Comparison of ENCODE assay signal across 1 cellular context in genomic region chr12:121196902-121197301, GRCh38.
TF ChIP-seq lines count a peak whose summit lies in the region.

No MANE protein-coding gene starts in this region.

TF ChIP-seq in GM23338, 12 proteins besides CTCF, POLR2A, EP300 and RAD21 (continued from another document):
- no peak for TF ChIP-seq ZNF462 (CRISPR knock-in tag; IDR thresholded peaks at IDR 0.05)
- no peak for TF ChIP-seq STAT1 (IDR thresholded peaks at IDR 0.05; ENCODE audit: unreplicated experiment)
- no peak for TF ChIP-seq JUNB (IDR thresholded peaks at IDR 0.05; ENCODE audit: unreplicated experiment)
- TF ChIP-seq EZH2phosphoT487 (IDR thresholded peaks at IDR 0.05; ENCODE audit: unreplicated experiment), result no peak
TF ChIP-seq in GM23338: peak in this region for 0.
